Comparison of ENCODE assay signal across 10 cellular contexts in genomic region chr17:34163681-34164080, GRCh38.
A peak's percentile ranks its signal among the peaks of the same experiment; 100 is the strongest.
DNase-seq lines count a peak whose midpoint lies in the region; ATAC-seq, FAIRE-seq and TF ChIP-seq lines count a peak whose summit lies in the region.
"Had no signal": no experiment of that assay in that cellular context is flagged by ENCODE, and none has a peak within 500 bp of the region (broad histone marks: within the 10 kb centered on the region; RNA-seq: fewer than 3 reads in every experiment).

No MANE protein-coding gene starts in this region.

- intact Hi-C loops in K562 (cut with micrococcal nuclease) (no loop called here), right lobe of liver (cut with DNase I) (no loop called here)

- H3K27me3 ChIP-seq in K562 (ENCODE audit: control insufficient read depth in 2 of 2, insufficient read depth in 2 of 2, low read length in 2 of 2): peaks cover 0 to 4% of the 10 kb centered on the region in 2 experiments; a peak in 1 of 5 replicates
- no peaks in the 10 kb centered on the region for H3K27me3 ChIP-seq in right lobe of liver

- H3K4me2 ChIP-seq in K562 (ENCODE audit: insufficient read depth, low read length): no peak overlapping the region

- H3K9me3 ChIP-seq in K562 (replicated peaks; ENCODE audit: control insufficient read depth, insufficient read depth, low read depth, low read length) (no peaks in the 10 kb centered on the region), right lobe of liver (no peaks in the 10 kb centered on the region)

- H3K27ac ChIP-seq in C4-2B: no peak overlapping the region
- no peak overlapping the region for H3K27ac ChIP-seq in K562 (ENCODE audit: extremely low read depth, low read depth, low read length)
- H3K27ac ChIP-seq in right lobe of liver: no peak overlapping the region

- TF ChIP-seq CTCF in C4-2B (conservative IDR thresholded peaks at IDR 0.05) (peak; percentile 48), K562 (IDR thresholded peaks at IDR 0.05 in 2 of 3, conservative IDR thresholded peaks at IDR 0.05 in 1 of 3; ENCODE audit: insufficient read depth in 2 of 3, low read depth in 1 of 3, low read length in 3 of 3) (peak; percentile 58 to 69 (median 61); a peak in 4 of 6 replicates), right lobe of liver (IDR thresholded peaks at IDR 0.05) (peak in 3 of 4 donors; percentile 24 to 55 (median 28)), GM13976 (IDR thresholded peaks at IDR 0.05; ENCODE audit: borderline replicate concordance, control extremely low read depth, extremely low read depth, insufficient read depth, missing control alignments) (no peak)

- DNase-seq in HT-29 (ENCODE audit: low spot score) (peak; percentile 24), K562 (ENCODE audit: extremely low read depth in 1 of 4, low spot score in 3 of 4) (peak; percentile 17 to 34 (median 20)), right lobe of liver (no peak), NCI-H446 (lab: John Stamatoyannopoulos, UW) (no peak), GM13976 (ENCODE audit: low spot score) (no peak)
- DNase-seq: stimulated activated naive CD8-positive, alpha-beta T cell treated with anti-CD3 and anti-CD28 coated beads, Interleukin-15, Interleukin-2, amounts not matched to agents 100 U/mL and 50 U/mL, for 24 hours; T-helper 9 cell had no signal

- H3K4me1 ChIP-seq in K562 (replicated peaks in 1 of 2; ENCODE audit: control insufficient read depth in 2 of 2, insufficient read depth in 2 of 2, low read length in 2 of 2) (no peaks in the 10 kb centered on the region), right lobe of liver (no peaks in the 10 kb centered on the region)

- H3K79me2 ChIP-seq in K562 (ENCODE audit: control insufficient read depth, insufficient read depth, low read length): no peaks in the 10 kb centered on the region

- peak; percentile 23 for FAIRE-seq in K562 (lab: Jason Lieb, UNC)

- no peak overlapping the region for H3K9ac ChIP-seq in K562 (ENCODE audit: insufficient read depth in 1 of 2, low read depth in 2 of 2, low read length in 2 of 2)

- CTCF ChIA-PET in K562 (lab: Yijun Ruan, JAX; ENCODE audit: low intra/inter-chr PET ratio): interaction anchor here (0.6 to 1.8 kb wide), 3 partner anchors 236 to 987 kb away, joined by 3 to 16 read pairs (median 7); no protein-coding TSS in a partner anchor

- H3K36me3 ChIP-seq in K562 (ENCODE audit: control insufficient read depth, insufficient read depth, low read length) (no peaks in the 10 kb centered on the region), right lobe of liver (no peaks in the 10 kb centered on the region)

- TF ChIP-seq RAD21 in K562 (CRISPR knock-in tag; conservative IDR thresholded peaks at IDR 0.05 in 1 of 2, IDR thresholded peaks at IDR 0.05 in 1 of 2): peak; percentile 33 to 55; a peak in 3 of 4 replicates

- no peak overlapping the region for H2AFZ ChIP-seq in K562 (ENCODE audit: low read depth, low read length)

- in situ Hi-C loops in K562 (cut with MboI): no loop called here
- in situ Hi-C loops in GM13976 (cut with MboI; ENCODE audit: low sequenced_read_pairs, unreplicated experiment): no loop called here

- under 1% methylated on average over 8 of the region's 8 CpGs for WGBS in K562 (ENCODE audit: insufficient coverage, low coverage, missing lambda C conversion rate)
- 20% methylated on average over 8 of the region's 8 CpGs for WGBS in right lobe of liver (ENCODE audit: insufficient coverage, low coverage, low lambda C conversion rate, missing lambda C conversion rate)

- POLR2A ChIA-PET in K562 (lab: Yijun Ruan, JAX): interaction anchor here (0.7 kb wide), 2 partner anchors 72 to 199 kb away, joined by 3 read pairs; no protein-coding TSS in a partner anchor

- H3K4me3 ChIP-seq in K562 (no peak overlapping the region), right lobe of liver (no peak overlapping the region)

- no TSS peak for BruUV-seq in K562 (replicated peaks; lab: Mats Ljungman, UMichigan)

- no peak for TF ChIP-seq EP300 in K562 (IDR thresholded peaks at IDR 0.05; ENCODE audit: low read length)

- H4K20me1 ChIP-seq in K562 (replicated peaks; ENCODE audit: control insufficient read depth, insufficient read depth, low read length): no peaks in the 10 kb centered on the region

- no peaks in the 10 kb centered on the region for H3K9me1 ChIP-seq in K562 (ENCODE audit: control insufficient read depth, insufficient read depth, low read length)

- ATAC-seq in K562: peak; percentile 53; the same call in 2 of the 3 replicates
- peak in 3 of 4 donors; percentile 30 to 74 (median 47) for ATAC-seq in right lobe of liver
- ATAC-seq in GM21619 (IDR thresholded peaks at IDR 0.05; ENCODE audit: unreplicated experiment): no peak
- ATAC-seq in GM18858 (IDR thresholded peaks at IDR 0.05; ENCODE audit: unreplicated experiment): no peak
- ATAC-seq: stimulated activated naive CD8-positive, alpha-beta T cell treated with anti-CD3 and anti-CD28 coated beads, Interleukin-15, Interleukin-2, amounts not matched to agents 100 U/mL and 50 U/mL, for 24 hours had no signal

- no peak for TF ChIP-seq POLR2A in K562 (conservative IDR thresholded peaks at IDR 0.05)
- TF ChIP-seq POLR2A in right lobe of liver (IDR thresholded peaks at IDR 0.05): no peak

TF ChIP-seq in K562, 482 proteins besides CTCF, POLR2A, EP300 and RAD21:
- TF ChIP-seq SMC3 (conservative IDR thresholded peaks at IDR 0.05; ENCODE audit: insufficient read depth, low read depth, low read length): peak; percentile 44; the same call in 1 of the 2 replicates
- peak; percentile 44; the same call in 1 of the 2 replicates for TF ChIP-seq SPI1 (IDR thresholded peaks at IDR 0.05; ENCODE audit: borderline replicate concordance, low read depth, low read length)
- TF ChIP-seq ZNF668 (CRISPR knock-in tag; IDR thresholded peaks at IDR 0.05): no peak

Comparison
In these comparisons a context has a peak if more than half of its experiments do, and no peak if none do; other contexts are left out.
1. DNase-seq: peak in HT-29 (single experiment) and K562 (4 of 4); none in right lobe of liver (0 of 3), NCI-H446 (0 of 2) and GM13976 (single experiment).
2. ATAC-seq: peak in K562 (single experiment) and right lobe of liver (3 of 4); none in GM21619 (single experiment) and GM18858 (single experiment).